9 cellular contexts compared by ENCODE assay signal in genomic region chr16:80541306-80541694, GRCh38. TPM values are rescaled to one million over a fixed set of nuclear protein-coding genes. Genes with fewer than 3 reads are reported as not detected.
A peak's percentile ranks its signal among the peaks of the same experiment; 100 is the strongest.
DNase-seq lines count a peak whose midpoint lies in the region.
"Had no signal": no experiment of that assay in that cellular context is flagged by ENCODE, and none has a peak within 500 bp of the region (broad histone marks: within the 10 kb centered on the region; RNA-seq: fewer than 3 reads in every experiment).

No MANE protein-coding gene starts in this region.

- peaks cover 6% of the 10 kb centered on the region for H3K4me1 ChIP-seq in skeletal muscle satellite cell (ENCODE audit: control insufficient read depth, insufficient read depth, low read length)

- no peaks in the 10 kb centered on the region for H3K9me3 ChIP-seq in skeletal muscle satellite cell (replicated peaks; ENCODE audit: low read length)
- H3K9me3 ChIP-seq: body of pancreas had no signal

- no peaks in the 10 kb centered on the region for H3K36me3 ChIP-seq in H7 (replicated peaks; ENCODE audit: control insufficient read depth, insufficient read depth, low read length)
- no peaks in the 10 kb centered on the region for H3K36me3 ChIP-seq in skeletal muscle satellite cell (ENCODE audit: insufficient read depth, low read length)

- H3K4me2 ChIP-seq in skeletal muscle satellite cell (ENCODE audit: low read length) = peak overlapping the region; percentile 89

- peak overlapping the region; percentile 50 for H3K4me3 ChIP-seq in H7 (ENCODE audit: insufficient read depth, low read depth, low read length)
- peak overlapping the region; percentile 70 for H3K4me3 ChIP-seq in iPS-11a (ENCODE audit: low read depth, low read length)
- H3K4me3 ChIP-seq in skeletal muscle satellite cell (ENCODE audit: low read length) = peak overlapping the region; percentile 88

- H3K4me3 Mint-ChIP-seq in activated T-helper 1 cell treated with anti-CD3 and anti-CD28 coated beads, Interleukin-12 subunit alpha, Interleukin-12 subunit beta, Interleukin-2, Interleukin-4 antibody, amounts not matched to agents 30 ng/mL and 10 ng/mL and 1 ng/mL, durations not matched to agents 14 hours and 24 hours and 36 hours = peak overlapping the region; percentile 87

- H3K4me1 Mint-ChIP-seq in activated T-helper 1 cell treated with anti-CD3 and anti-CD28 coated beads, Interleukin-12 subunit alpha, Interleukin-12 subunit beta, Interleukin-2, Interleukin-4 antibody, amounts not matched to agents 30 ng/mL and 10 ng/mL and 1 ng/mL, durations not matched to agents 14 hours and 24 hours and 36 hours (ENCODE audit: low read depth) = peaks cover 34% of the 10 kb centered on the region

- H3K9me3 Mint-ChIP-seq in activated T-helper 1 cell treated with anti-CD3 and anti-CD28 coated beads, Interleukin-12 subunit alpha, Interleukin-12 subunit beta, Interleukin-2, Interleukin-4 antibody, amounts not matched to agents 30 ng/mL and 10 ng/mL and 1 ng/mL, durations not matched to agents 14 hours and 24 hours and 36 hours = peaks cover 5% of the 10 kb centered on the region

- intact Hi-C loops in activated T-helper 1 cell treated with anti-CD3 and anti-CD28 coated beads, Interleukin-12 subunit alpha, Interleukin-12 subunit beta, Interleukin-2, Interleukin-4 antibody, amounts not matched to agents 30 ng/mL and 10 ng/mL and 1 ng/mL, durations not matched to agents 14 hours and 24 hours and 36 hours (cut with micrococcal nuclease) = loop anchor here (1.0 to 2.0 kb wide), 2 partner anchors 50 to 536 kb away; partner anchors contain the start of gene C16orf46

- H3K27me3 Mint-ChIP-seq in activated T-helper 1 cell treated with anti-CD3 and anti-CD28 coated beads, Interleukin-12 subunit alpha, Interleukin-12 subunit beta, Interleukin-2, Interleukin-4 antibody, amounts not matched to agents 30 ng/mL and 10 ng/mL and 1 ng/mL, durations not matched to agents 14 hours and 24 hours and 36 hours (ENCODE audit: insufficient read depth) = peaks cover 2% of the 10 kb centered on the region

- peak overlapping the region; percentile 76 for H3K9ac ChIP-seq in skeletal muscle satellite cell (ENCODE audit: low read depth, low read length)

- H3K27ac Mint-ChIP-seq in activated T-helper 1 cell treated with anti-CD3 and anti-CD28 coated beads, Interleukin-12 subunit alpha, Interleukin-12 subunit beta, Interleukin-2, Interleukin-4 antibody, amounts not matched to agents 30 ng/mL and 10 ng/mL and 1 ng/mL, durations not matched to agents 14 hours and 24 hours and 36 hours = peak overlapping the region; percentile 96

- H3K36me3 Mint-ChIP-seq in activated T-helper 1 cell treated with anti-CD3 and anti-CD28 coated beads, Interleukin-12 subunit alpha, Interleukin-12 subunit beta, Interleukin-2, Interleukin-4 antibody, amounts not matched to agents 30 ng/mL and 10 ng/mL and 1 ng/mL, durations not matched to agents 14 hours and 24 hours and 36 hours (ENCODE audit: low read depth) = peaks cover 9% of the 10 kb centered on the region

- H3K27me3 ChIP-seq in H7 (ENCODE audit: control insufficient read depth, insufficient read depth, low read length) (peaks cover 9% of the 10 kb centered on the region; the same call in 1 of the 2 replicates), skeletal muscle satellite cell (ENCODE audit: control insufficient read depth, insufficient read depth, low read length) (peaks cover 7% of the 10 kb centered on the region)
- H3K27me3 ChIP-seq: body of pancreas had no signal

- DNase-seq in H7 (no peak), activated gamma-delta T cell (lab: John Stamatoyannopoulos, UW) (no peak), NAMALWA (ENCODE audit: low spot score) (no peak), DMS114 treated with DMSO at 0.1 percent for 48 hours (lab: John Stamatoyannopoulos, UW; ENCODE audit: unreplicated experiment) (no peak)
- no peak for DNase-seq in activated T-helper 1 cell treated with anti-CD3 and anti-CD28 coated beads, Interleukin-12 subunit alpha, Interleukin-12 subunit beta, Interleukin-2, Interleukin-4 antibody, amounts not matched to agents 30 ng/mL and 10 ng/mL and 1 ng/mL, durations not matched to agents 14 hours and 24 hours and 36 hours (ENCODE audit: low spot score)
- no peak for DNase-seq in NK-92 treated with Interleukin-12 subunit alpha and Interleukin-12 subunit beta, amount 100 ng/mL, for 24 hours (lab: John Stamatoyannopoulos, UW)

RNA-seq across cellular contexts. Expression of gene DYNLRB2, which starts 0.5 kb away (rescaled TPM):
- total RNA-seq in H7 (2014; rRNA removed; shearing (Covaris generic)) = 0.42 TPM in 1 of 2 replicates, not detected in the other
- not detected in 2 replicates for total RNA-seq in activated T-helper 1 cell treated with anti-CD3 and anti-CD28 coated beads, Interleukin-12 subunit alpha, Interleukin-12 subunit beta, Interleukin-2, Interleukin-4 antibody, amounts not matched to agents 30 ng/mL and 10 ng/mL and 1 ng/mL, durations not matched to agents 14 hours and 24 hours and 36 hours
- not detected in 2 replicates for total RNA-seq in skeletal muscle satellite cell (2012; rRNA removed)
- total RNA-seq: body of pancreas had no signal
